Comparison of ENCODE assay signal across 17 cellular contexts in the genomic region with DNA sequence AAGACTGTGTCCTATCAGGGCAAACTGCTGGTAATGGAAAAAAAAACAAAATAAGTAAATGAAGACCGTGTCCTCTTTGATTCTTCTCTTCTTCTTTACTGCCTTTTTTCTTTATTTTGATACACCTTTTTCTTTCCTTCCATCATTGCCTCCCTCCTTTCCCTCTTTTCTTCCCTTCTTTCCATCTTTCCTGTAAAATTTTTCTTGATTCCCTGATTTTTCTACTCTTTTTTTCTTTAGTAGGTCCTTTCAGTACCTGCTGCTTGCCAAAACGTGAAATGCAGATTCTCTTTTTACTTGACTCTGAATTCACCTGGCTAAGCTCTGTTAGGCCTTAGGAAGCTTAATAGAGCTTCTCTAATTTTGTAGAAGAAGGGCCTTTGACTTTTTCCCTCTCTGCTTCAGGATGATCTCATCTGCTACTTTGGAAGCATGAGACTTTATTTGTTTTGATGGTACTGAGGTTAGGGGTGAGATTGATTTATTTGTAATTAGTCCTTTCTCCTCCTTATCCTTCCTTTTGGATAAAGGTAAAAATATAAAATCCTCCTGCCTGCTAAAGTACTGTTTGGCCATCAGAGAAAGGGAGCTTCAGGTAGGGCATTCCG. TPM values are rescaled to one million over a fixed set of nuclear protein-coding genes. Genes with fewer than 3 reads are reported as not detected.
DNase-seq lines count a peak whose midpoint lies in the region; ATAC-seq, FAIRE-seq and TF ChIP-seq lines count a peak whose summit lies in the region.
"Had no signal": no experiment of that assay in that cellular context is flagged by ENCODE, and none has a peak within 500 bp of the region (broad histone marks: within the 10 kb centered on the region; RNA-seq: fewer than 3 reads in every experiment).

No MANE protein-coding gene starts in this region.

- intact Hi-C loops in CD4-positive, alpha-beta memory T cell (cut with micrococcal nuclease), result no loop called here
- intact Hi-C loops in OCI-LY7 (cut with micrococcal nuclease; ENCODE audit: unreplicated experiment), result no loop called here

- no peak for TF ChIP-seq CTCF in A549 (IDR thresholded peaks at IDR 0.05)
- no peak for TF ChIP-seq CTCF in OCI-LY7 (conservative IDR thresholded peaks at IDR 0.05; ENCODE audit: low read length)

- TF ChIP-seq POLR2A in A549 (IDR thresholded peaks at IDR 0.05; ENCODE audit: low read length), result no peak
- no peak for TF ChIP-seq POLR2A in GM18505 (IDR thresholded peaks at IDR 0.05; ENCODE audit: borderline replicate concordance, extremely low read depth, insufficient read depth, insufficient read length)

- ATAC-seq in A549 (no peak), HG03159 (IDR thresholded peaks at IDR 0.05; ENCODE audit: unreplicated experiment) (no peak), GM18505 (IDR thresholded peaks at IDR 0.05; ENCODE audit: unreplicated experiment) (no peak), GM18517 (IDR thresholded peaks at IDR 0.05; ENCODE audit: unreplicated experiment) (no peak)
- ATAC-seq: Panc1 had no signal

- POLR2A ChIA-PET in A549 (lab: Yijun Ruan, JAX) (no interaction called here), OCI-LY7 (lab: Charles Lee) (interaction anchor here (0.8 to 1.3 kb wide), 2 partner anchors 12 to 13 kb away, joined by 3 to 4 read pairs; no protein-coding TSS in a partner anchor)
- POLR2A ChIA-PET in CD4-positive, alpha-beta memory T cell (lab: Charles Lee; ENCODE audit: partially characterized antibody), result interaction anchor here (0.9 kb wide), 1 partner anchor 20 kb away, joined by 3 read pairs; a partner anchor contains a TSS

- H3K9me2 ChIP-seq in OCI-LY7 (ENCODE audit: insufficient read depth, low read length), result no peaks in the 10 kb centered on the region

- peak overlapping the region in 7 of 8 donors; percentile 12 to 64 (median 33) for H3K4me3 Mint-ChIP-seq in CD4-positive, alpha-beta memory T cell
- H3K4me3 Mint-ChIP-seq: nephron had no signal

- H3K36me3 Mint-ChIP-seq in CD4-positive, alpha-beta memory T cell, result peaks cover 8 to 28% of the 10 kb centered on the region in 2 donors

- BruUV-seq in OCI-LY7 (replicated peaks; lab: Mats Ljungman, UMichigan), result no TSS peak

- no peak for FAIRE-seq in A549 (lab: Jason Lieb, UNC)
- FAIRE-seq in islet of Langerhans (lab: Jason Lieb, UNC), result peak; percentile 74
- FAIRE-seq in urothelium cell line (lab: Jason Lieb, UNC), result no peak

- peak overlapping the region in 6 of 7 donors; percentile 68 to 86 (median 73) for H3K27ac Mint-ChIP-seq in CD4-positive, alpha-beta memory T cell

- H3K9me3 ChIP-seq in A549, result no peaks in the 10 kb centered on the region
- H3K9me3 ChIP-seq in CD4-positive, alpha-beta memory T cell (ENCODE audit: control insufficient read depth in 1 of 2, low read length in 2 of 2), result no peaks in the 10 kb centered on the region
- H3K9me3 ChIP-seq in OCI-LY7 (ENCODE audit: low read length), result no peaks in the 10 kb centered on the region; the same call in 1 of the 2 replicates
- H3K9me3 ChIP-seq: esophagus muscularis mucosa, prostate gland, SJSA1 had no signal

- H3K79me2 ChIP-seq in OCI-LY7 (ENCODE audit: insufficient read depth, low read depth, low read length), result peaks cover 98% of the 10 kb centered on the region

- CTCF ChIA-PET in A549 (lab: Yijun Ruan, JAX), result interaction anchor here (1.0 to 1.8 kb wide), 4 partner anchors 9 to 95 kb away, joined by 3 to 4 read pairs (median 4); no protein-coding TSS in a partner anchor
- CTCF ChIA-PET in CD4-positive, alpha-beta memory T cell (lab: Charles Lee; ENCODE audit: partially characterized antibody), result no interaction called here
- CTCF ChIA-PET in OCI-LY7 (lab: Charles Lee; ENCODE audit: unreplicated experiment), result no interaction called here

- H3K4me2 ChIP-seq in A549 (peak overlapping the region; percentile 2; the same call in 1 of the 3 replicates), OCI-LY7 (ENCODE audit: low read length) (peak overlapping the region; percentile 77)

- WGBS in A549 (ENCODE audit: missing lambda C conversion rate), result 78% methylated on average over 3 of the region's 3 CpGs

- peaks cover 44% of the 10 kb centered on the region for H4K20me1 ChIP-seq in OCI-LY7 (ENCODE audit: insufficient read depth, low read length)

- H3K4me1 Mint-ChIP-seq in CD4-positive, alpha-beta memory T cell, result peaks cover 43 to 59% (median 52%) of the 10 kb centered on the region in 4 donors

- H2AFZ ChIP-seq in OCI-LY7 (ENCODE audit: low read length), result no peak overlapping the region

- H3K27me3 ChIP-seq in CD4-positive, alpha-beta memory T cell (ENCODE audit: insufficient read depth, low read length), result no peaks in the 10 kb centered on the region
- H3K27me3 ChIP-seq: esophagus muscularis mucosa, SJSA1 had no signal

- H3K4me1 ChIP-seq in A549 (peaks cover 49% of the 10 kb centered on the region; the same call in 2 of the 3 replicates), OCI-LY7 (ENCODE audit: insufficient read depth, low read length, poor library complexity, severe bottlenecking) (peaks cover 72% of the 10 kb centered on the region)
- H3K4me1 ChIP-seq in CD4-positive, alpha-beta memory T cell (ENCODE audit: insufficient read depth, low read length), result peaks cover 52% of the 10 kb centered on the region
- H3K4me1 ChIP-seq: prostate gland had no signal

- H3K4me3 ChIP-seq in A549 (no peak overlapping the region), OCI-LY7 (ENCODE audit: low read depth, low read length, poor library complexity, severe bottlenecking) (no peak overlapping the region)
- H3K4me3 ChIP-seq in CD4-positive, alpha-beta memory T cell (ENCODE audit: low read length in 2 of 2), result no peak overlapping the region
- H3K4me3 ChIP-seq: esophagus muscularis mucosa, prostate gland, SJSA1 had no signal

- no peak for TF ChIP-seq RAD21 in A549 (conservative IDR thresholded peaks at IDR 0.05 in 1 of 2, IDR thresholded peaks at IDR 0.05 in 1 of 2)

- H3K27ac ChIP-seq in A549 (no peak overlapping the region), OCI-LY7 (ENCODE audit: low read depth, low read length, poor library complexity, severe bottlenecking) (peak overlapping the region; percentile 90)
- no peak overlapping the region for H3K27ac ChIP-seq in CD4-positive, alpha-beta memory T cell (ENCODE audit: low read depth, low read length)
- H3K27ac ChIP-seq: esophagus muscularis mucosa, prostate gland, SJSA1 had no signal

- H3K36me3 ChIP-seq in CD4-positive, alpha-beta memory T cell (ENCODE audit: insufficient read depth, low read length), result peaks cover 17% of the 10 kb centered on the region
- peaks cover 44% of the 10 kb centered on the region for H3K36me3 ChIP-seq in OCI-LY7 (ENCODE audit: insufficient read depth, low read length)

- no peaks in the 10 kb centered on the region for H3K27me3 Mint-ChIP-seq in CD4-positive, alpha-beta memory T cell

- no peaks in the 10 kb centered on the region for H3K9me3 Mint-ChIP-seq in CD4-positive, alpha-beta memory T cell
- H3K9me3 Mint-ChIP-seq: nephron had no signal

- TF ChIP-seq EP300 in A549 (IDR thresholded peaks at IDR 0.05), result no peak

- DNase-seq in A549 (ENCODE audit: low read depth in 1 of 2, low spot score in 1 of 2) (no peak), OCI-LY7 (ENCODE audit: low spot score) (no peak), urothelium cell line (ENCODE audit: low spot score) (no peak)
- DNase-seq in CD4-positive, alpha-beta memory T cell, result no peak
- DNase-seq: activated CD4-positive, alpha-beta T cell treated with anti-CD3 and anti-CD28 coated beads, Interleukin-2, amount 50 U/mL, for 1 hour; GDM1; NCI-H1436 treated with DMSO at 0.1 percent for 48 hours; stimulated activated CD4-positive, alpha-beta T cell treated with anti-CD3 and anti-CD28 coated beads, Interleukin-4, amount 100 ng/mL, for 24 hours had no signal

TF ChIP-seq in A549, 52 proteins besides CTCF, POLR2A, EP300 and RAD21:
- no peak for TF ChIP-seq ZFP36 (IDR thresholded peaks at IDR 0.05; ENCODE audit: borderline replicate concordance, partially characterized antibody)
- TF ChIP-seq HEYL (CRISPR knock-in tag; IDR thresholded peaks at IDR 0.05), result no peak
- TF ChIP-seq MAZ (IDR thresholded peaks at IDR 0.05; ENCODE audit: borderline replicate concordance, low read depth, low read length), result no peak
- no peak for TF ChIP-seq KDM5A (IDR thresholded peaks at IDR 0.05)
- no peak for TF ChIP-seq ZSCAN20 (CRISPR knock-in tag; IDR thresholded peaks at IDR 0.05)
- TF ChIP-seq TP53 (CRISPR knock-in tag; IDR thresholded peaks at IDR 0.05), result no peak
- no peak for TF ChIP-seq CBX8 (IDR thresholded peaks at IDR 0.05)
- TF ChIP-seq NFE2L2 (conservative IDR thresholded peaks at IDR 0.05; ENCODE audit: low read length), result no peak
- TF ChIP-seq HDAC2 (IDR thresholded peaks at IDR 0.05), result no peak
- no peak for TF ChIP-seq HOXB5 (CRISPR knock-in tag; IDR thresholded peaks at IDR 0.05)
- TF ChIP-seq ZNF302 (CRISPR knock-in tag; IDR thresholded peaks at IDR 0.05), result no peak

RNA-seq across cellular contexts. Expression of a gene that starts 19.2 kb away (rescaled TPM):
- polyA plus RNA-seq in A549 (2011; rRNA removed), result 264 and 278 TPM in 2 replicates
- 272 and 304 TPM in 2 replicates for polyA plus RNA-seq in A549 (2012; cell fraction: cytosol; rRNA removed)
- 99.0 and 113 TPM in 2 replicates for polyA plus RNA-seq in A549 (2012; cell fraction: nucleus; rRNA removed)
- 227 to 253 TPM (median 241 TPM) in 3 replicates for polyA plus RNA-seq in A549 (2017; fragmentation: RNase III; extraction: RNeasy Plus Mini Kit Qiagen cat#74134 plus additional on column Dnase treatment)
- 269 and 305 TPM in 2 replicates for polyA minus RNA-seq in A549 (2011; rRNA and poly(A)+ RNA removed)
- 100 to 1,000 TPM; 158 to 168 TPM for total RNA-seq in CD4-positive, alpha-beta memory T cell
- polyA plus RNA-seq in CD4-positive, alpha-beta memory T cell, result 100 to 1,000 TPM; 172 to 176 TPM
- total RNA-seq in OCI-LY7 (2014; rRNA removed; shearing (Covaris generic)), result 151 and 182 TPM in 2 replicates
- 189 and 234 TPM in 2 replicates for total RNA-seq in OCI-LY7 (2022)
